Comparison of ENCODE assay signal across 19 cellular contexts in genomic region chr22:23084453-23085350, GRCh38. TPM values are rescaled to one million over a fixed set of nuclear protein-coding genes. Genes with fewer than 3 reads are reported as not detected.
DNase-seq lines count a peak whose midpoint lies in the region; ATAC-seq, FAIRE-seq and TF ChIP-seq lines count a peak whose summit lies in the region.
"Had no signal": no experiment of that assay in that cellular context is flagged by ENCODE, and none has a peak within 500 bp of the region (broad histone marks: within the 10 kb centered on the region; RNA-seq: fewer than 3 reads in every experiment).

No MANE protein-coding gene starts in this region.

- TF ChIP-seq EP300 in HepG2 (IDR thresholded peaks at IDR 0.05; ENCODE audit: low read depth in 2 of 2, low read length in 2 of 2) (no peak), HepG2 (CRISPR knock-in tag; IDR thresholded peaks at IDR 0.05; ENCODE audit: borderline replicate concordance) (no peak), K562 (IDR thresholded peaks at IDR 0.05; ENCODE audit: low read length) (no peak)

- H3K4me1 Mint-ChIP-seq in neural crest cell = peaks cover 5% of the 10 kb centered on the region

- in situ Hi-C loops in HepG2 (cut with HindIII; ENCODE audit: extremely low pct_ligation_motif_present, low pct_unique_long_range_greater_than_20kb) = no loop called here
- in situ Hi-C loops in K562 (cut with MboI) = no loop called here

- H4K20me1 ChIP-seq in HepG2 (ENCODE audit: insufficient read depth, low read length) = no peaks in the 10 kb centered on the region
- peaks cover 76% of the 10 kb centered on the region for H4K20me1 ChIP-seq in K562 (replicated peaks; ENCODE audit: control insufficient read depth, insufficient read depth, low read length)

- ATAC-seq in HepG2 (no peak), right lobe of liver (no peak), K562 (no peak)
- ATAC-seq: HCT116 had no signal

- no peaks in the 10 kb centered on the region for H3K27me3 Mint-ChIP-seq in neural crest cell (ENCODE audit: low read depth)
- H3K27me3 Mint-ChIP-seq: CD4-positive, alpha-beta T cell had no signal

- FAIRE-seq in HepG2 (lab: Jason Lieb, UNC) = no peak
- FAIRE-seq in K562 (lab: Jason Lieb, UNC) = no peak
- peak; percentile 81 for FAIRE-seq in urothelium cell line (lab: Jason Lieb, UNC)
- no peak for FAIRE-seq in RCC 7860 (lab: Jason Lieb, UNC)
- FAIRE-seq: G401.6, GM12892, GM19239, H54 had no signal

- no peak overlapping the region for H3K4me3 Mint-ChIP-seq in neural crest cell
- H3K4me3 Mint-ChIP-seq: CD4-positive, alpha-beta T cell had no signal

- H3K36me3 ChIP-seq in HepG2 (replicated peaks in 1 of 2; ENCODE audit: control insufficient read depth in 1 of 2, insufficient read depth in 2 of 2, low read length in 2 of 2) (no peaks in the 10 kb centered on the region; a peak in 1 of 5 replicates), right lobe of liver (no peaks in the 10 kb centered on the region), K562 (ENCODE audit: control insufficient read depth, insufficient read depth, low read length) (no peaks in the 10 kb centered on the region)

- H3K4me1 ChIP-seq in HepG2 (ENCODE audit: insufficient read depth, low read length) (peaks cover 62% of the 10 kb centered on the region), right lobe of liver (peaks cover 0 to 4% (median 0%) of the 10 kb centered on the region in 4 donors), K562 (replicated peaks in 1 of 2; ENCODE audit: control insufficient read depth in 2 of 2, insufficient read depth in 2 of 2, low read length in 2 of 2) (peaks cover 17 to 38% of the 10 kb centered on the region in 2 experiments; a peak in 4 of 5 replicates)

- CTCF ChIA-PET in HepG2 (lab: Yijun Ruan, JAX; ENCODE audit: low intra/inter-chr PET ratio, low total read pairs) = no interaction called here
- CTCF ChIA-PET in K562 (lab: Yijun Ruan, JAX; ENCODE audit: low intra/inter-chr PET ratio) = no interaction called here

- TF ChIP-seq POLR2A in HepG2 (IDR thresholded peaks at IDR 0.05; ENCODE audit: insufficient read depth in 1 of 2, low read depth in 2 of 2, low read length in 2 of 2) (no peak), right lobe of liver (IDR thresholded peaks at IDR 0.05) (no peak), K562 (conservative IDR thresholded peaks at IDR 0.05) (no peak)

- H3K4me3 ChIP-seq in HepG2 (replicated peaks in 1 of 3; ENCODE audit: insufficient read depth in 1 of 3, low read depth in 2 of 3, low read length in 3 of 3) = no peak overlapping the region
- no peak overlapping the region for H3K4me3 ChIP-seq in right lobe of liver
- no peak overlapping the region for H3K4me3 ChIP-seq in K562

- WGBS in HepG2 (ENCODE audit: low lambda C conversion rate) = 95% methylated on average over 10 of the region's 14 CpGs
- no CpG with 5 or more reads among the region's 14 CpGs for WGBS in right lobe of liver (ENCODE audit: insufficient coverage, low coverage, low lambda C conversion rate, missing lambda C conversion rate)
- 1% methylated on average over 14 of the region's 14 CpGs for WGBS in K562 (ENCODE audit: insufficient coverage, low coverage, missing lambda C conversion rate)

- H3K9me3 ChIP-seq in HepG2 (ENCODE audit: low read length) = no peaks in the 10 kb centered on the region
- H3K9me3 ChIP-seq in right lobe of liver = no peaks in the 10 kb centered on the region
- H3K9me3 ChIP-seq in K562 (replicated peaks; ENCODE audit: control insufficient read depth, insufficient read depth, low read depth, low read length) = no peaks in the 10 kb centered on the region

- H3K79me2 ChIP-seq in HepG2 (ENCODE audit: insufficient read depth, low read length) = peaks cover 21% of the 10 kb centered on the region
- H3K79me2 ChIP-seq in K562 (ENCODE audit: control insufficient read depth, insufficient read depth, low read length) = no peaks in the 10 kb centered on the region

- BruUV-seq in HepG2 (replicated peaks; lab: Mats Ljungman, UMichigan) = no TSS peak
- BruUV-seq in K562 (replicated peaks; lab: Mats Ljungman, UMichigan) = no TSS peak

- DNase-seq in HepG2 (ENCODE audit: low spot score) (no peak), right lobe of liver (no peak), K562 (ENCODE audit: extremely low read depth in 1 of 4, low spot score in 3 of 4) (peak in 3 of 4 experiments; percentile 51 to 57 (median 56)), neural crest cell (ENCODE audit: low read depth, low spot score) (no peak), urothelium cell line (ENCODE audit: low spot score) (no peak), RCC 7860 (ENCODE audit: low spot score) (no peak), NK-92 (lab: John Stamatoyannopoulos, UW; ENCODE audit: unreplicated experiment) (no peak), hippocampal formation (lab: John Stamatoyannopoulos, UW) (no peak)
- DNase-seq: AML-193; CD4-positive, alpha-beta T cell; DMS79 treated with DMSO at 0.1 percent for 48 hours; EL had no signal

- no peak overlapping the region for H3K27ac ChIP-seq in HepG2 (ENCODE audit: extremely low read length, insufficient read depth, low read length)
- H3K27ac ChIP-seq in right lobe of liver = no peak overlapping the region
- no peak overlapping the region for H3K27ac ChIP-seq in K562 (ENCODE audit: extremely low read depth, low read depth, low read length)
- H3K27ac ChIP-seq: 22Rv1, HL-60 had no signal

- no peaks in the 10 kb centered on the region for H3K36me3 Mint-ChIP-seq in neural crest cell (ENCODE audit: low read depth)

- H3K27me3 ChIP-seq in HepG2 (ENCODE audit: control insufficient read depth in 1 of 2, insufficient read depth in 2 of 2, low read length in 2 of 2) (no peaks in the 10 kb centered on the region), right lobe of liver (no peaks in the 10 kb centered on the region), K562 (ENCODE audit: control insufficient read depth in 2 of 2, insufficient read depth in 2 of 2, low read length in 2 of 2) (peaks cover 72 to 88% of the 10 kb centered on the region in 2 experiments)

- no peak for TF ChIP-seq CTCF in HepG2 (CRISPR knock-in tag; IDR thresholded peaks at IDR 0.05)
- TF ChIP-seq CTCF in right lobe of liver (IDR thresholded peaks at IDR 0.05) = no peak
- TF ChIP-seq CTCF in K562 (IDR thresholded peaks at IDR 0.05 in 2 of 3, conservative IDR thresholded peaks at IDR 0.05 in 1 of 3; ENCODE audit: insufficient read depth in 2 of 3, low read depth in 1 of 3, low read length in 3 of 3) = 0 out of 6 replicates have a peak, but pooled peaks of 1 of the 3 experiments have one; percentile 9
- TF ChIP-seq CTCF in neural crest cell (conservative IDR thresholded peaks at IDR 0.05) = no peak

- POLR2A ChIA-PET in HepG2 (lab: Yijun Ruan, JAX) = interaction anchor here (1.7 kb wide), 1 partner anchor 9 kb away, joined by 6 read pairs; no protein-coding TSS in a partner anchor
- POLR2A ChIA-PET in K562 (lab: Yijun Ruan, JAX) = interaction anchor here (0.6 to 9.9 kb wide), 16 partner anchors 12 to 1082 kb away, joined by 3 to 178 read pairs (median 4); partner anchors contain the start of gene GNAZ

- peaks cover 33% of the 10 kb centered on the region for H3K9me1 ChIP-seq in K562 (ENCODE audit: control insufficient read depth, insufficient read depth, low read length)

- H3K27ac Mint-ChIP-seq in neural crest cell (ENCODE audit: unreplicated experiment) = peak overlapping the region; percentile 19
- H3K27ac Mint-ChIP-seq: CD4-positive, alpha-beta T cell had no signal

- no peak overlapping the region for H3K4me2 ChIP-seq in HepG2 (ENCODE audit: low read depth, low read length)
- H3K4me2 ChIP-seq in K562 (ENCODE audit: insufficient read depth, low read length) = no peak overlapping the region

- intact Hi-C loops in HepG2 (cut with micrococcal nuclease; ENCODE audit: unreplicated experiment) = no loop called here
- intact Hi-C loops in right lobe of liver (cut with DNase I) = no loop called here
- intact Hi-C loops in K562 (cut with micrococcal nuclease) = no loop called here

- no peaks in the 10 kb centered on the region for H3K9me3 Mint-ChIP-seq in neural crest cell
- H3K9me3 Mint-ChIP-seq: CD4-positive, alpha-beta T cell had no signal

- H2AFZ ChIP-seq in HepG2 (ENCODE audit: low read length) = no peak overlapping the region
- no peak overlapping the region for H2AFZ ChIP-seq in K562 (ENCODE audit: low read depth, low read length)

- H3K9ac ChIP-seq in HepG2 (ENCODE audit: insufficient read depth, low read depth, low read length) (no peak overlapping the region), K562 (ENCODE audit: insufficient read depth in 1 of 2, low read depth in 2 of 2, low read length in 2 of 2) (peak overlapping the region in 1 of 2 experiments; percentile 10; a peak in 1 of 4 replicates)

- no peak for TF ChIP-seq RAD21 in HepG2 (CRISPR knock-in tag; IDR thresholded peaks at IDR 0.05)
- TF ChIP-seq RAD21 in K562 (CRISPR knock-in tag; conservative IDR thresholded peaks at IDR 0.05 in 1 of 2, IDR thresholded peaks at IDR 0.05 in 1 of 2) = no peak

RNA-seq across cellular contexts. Expression of gene GNAZ, which starts 14.4 kb away (rescaled TPM):
- total RNA-seq in HepG2 (2016; rRNA removed; fragmentation: Illumina TruSeq; extraction: Trizol) (22.3 and 22.8 TPM in 2 replicates), right lobe of liver (1 to 10 TPM in 2 of 6 experiments, under 1 TPM in 4; 0.15 to 1.5 (median 0.53) TPM), K562 (2014; rRNA removed) (0.14 and 0.24 TPM in 2 replicates), K562 (2014; rRNA removed; fragmentation: Illumina TruSeq; extraction: Trizol) (0.04 and 0.10 TPM in 2 replicates), K562 (2015; rRNA removed; fragmentation: Illumina TruSeq; extraction: Trizol) (0.04 and 0.11 TPM in 2 replicates), K562 (2021) (0.22 and 0.74 TPM in 2 replicates), neural crest cell (25.2 and 25.5 TPM in 2 replicates)
- 16.3 and 16.9 TPM in 2 replicates for total RNA-seq in HepG2 (2016; cell fraction: cytosol; rRNA removed; fragmentation: Illumina TruSeq; extraction: Trizol; ENCODE audit: low read depth)
- 19.4 and 21.2 TPM in 2 replicates for total RNA-seq in HepG2 (2016; cell fraction: insoluble cytoplasmic fraction; rRNA removed; fragmentation: Illumina TruSeq; extraction: Trizol)
- total RNA-seq in HepG2 (2016; cell fraction: membrane; rRNA removed; fragmentation: Illumina TruSeq; extraction: Trizol) = 39.6 and 41.4 TPM in 2 replicates
- total RNA-seq in HepG2 (2016; cell fraction: nucleus; rRNA removed; fragmentation: Illumina TruSeq; extraction: Trizol) = 11.5 and 12.9 TPM in 2 replicates
- polyA plus RNA-seq in HepG2 (2011; rRNA removed) (11.4 and 16.2 TPM in 2 replicates), K562 (2011; rRNA removed) (0.13 and 0.22 TPM in 2 replicates), K562 (2014; fragmentation: Illumina TruSeq; extraction: Trizol) (0.12 and 0.13 TPM in 2 replicates), K562 (2014; fragmentation: Nextera tagmentation; extraction: Ambion mirVana) (not detected), K562 (2014; rRNA removed) (0.18 TPM in 1 of 2 replicates, not detected in the other)
- 16.1 and 16.8 TPM in 2 replicates for polyA plus RNA-seq in HepG2 (2011; cell fraction: cytosol; rRNA removed)
- 10.1 and 15.9 TPM in 2 replicates for polyA plus RNA-seq in HepG2 (2011; cell fraction: nucleus; rRNA removed)
- 10.4 and 16.9 TPM in 2 replicates for polyA plus RNA-seq in HepG2 (2012)
- 10.5 and 11.3 TPM in 2 replicates for polyA plus RNA-seq in HepG2 (2016; cell fraction: cytosol; fragmentation: Illumina TruSeq; extraction: Trizol; ENCODE audit: low read depth)
- 20.3 and 22.4 TPM in 2 replicates for polyA plus RNA-seq in HepG2 (2016; cell fraction: insoluble cytoplasmic fraction; fragmentation: Illumina TruSeq; extraction: Trizol; ENCODE audit: low read depth)
- polyA plus RNA-seq in HepG2 (2016; cell fraction: membrane; fragmentation: Illumina TruSeq; extraction: Trizol; ENCODE audit: low read depth) = 27.3 and 30.4 TPM in 2 replicates
- polyA plus RNA-seq in HepG2 (2016; cell fraction: nucleus; fragmentation: Illumina TruSeq; extraction: Trizol; ENCODE audit: insufficient read depth, low read depth) = 19.7 and 20.5 TPM in 2 replicates
- 9.8 and 19.7 TPM in 2 replicates for polyA minus RNA-seq in HepG2 (2011; rRNA and poly(A)+ RNA removed; ENCODE audit: low replicate concordance)
- 10.9 and 12.2 TPM in 2 replicates for polyA minus RNA-seq in HepG2 (2011; cell fraction: cytosol; rRNA and poly(A)+ RNA removed)
- 5.7 and 8.5 TPM in 2 replicates for polyA minus RNA-seq in HepG2 (2011; cell fraction: nucleus; rRNA and poly(A)+ RNA removed)
- 0.79 and 1.2 TPM in 2 replicates for total RNA-seq in K562 (2011; cell fraction: chromatin; rRNA removed; ENCODE audit: low replicate concordance)
- total RNA-seq in K562 (2011; cell fraction: nucleolus; rRNA removed) = 0.50 and 0.79 TPM in 2 replicates
- total RNA-seq in K562 (2011; cell fraction: nucleoplasm; rRNA removed) = 0.29 and 0.46 TPM in 2 replicates
- 0.15 and 0.31 TPM in 2 replicates for polyA plus RNA-seq in K562 (2011; cell fraction: cytosol; rRNA removed)
- 0.35 and 0.60 TPM in 2 replicates for polyA plus RNA-seq in K562 (2011; cell fraction: nucleus; rRNA removed)
- 0.14 and 0.26 TPM in 2 replicates for polyA plus RNA-seq in K562 (2012)
- 0.21 and 0.32 TPM in 2 replicates for polyA minus RNA-seq in K562 (2011; rRNA and poly(A)+ RNA removed)
- polyA minus RNA-seq in K562 (2011; cell fraction: cytosol; rRNA and poly(A)+ RNA removed) = 0.57 TPM in 1 of 2 replicates, not detected in the other
- polyA minus RNA-seq in K562 (2011; cell fraction: nucleus; rRNA and poly(A)+ RNA removed) = 0.40 and 0.67 TPM in 2 replicates

RNA-seq across cellular contexts. Expression of gene RSPH14, which starts 57.1 kb away (rescaled TPM):
- 1.1 and 1.3 TPM in 2 replicates for total RNA-seq in HepG2 (2016; rRNA removed; fragmentation: Illumina TruSeq; extraction: Trizol)
- 0.35 and 0.71 TPM in 2 replicates for total RNA-seq in HepG2 (2016; cell fraction: cytosol; rRNA removed; fragmentation: Illumina TruSeq; extraction: Trizol; ENCODE audit: low read depth)
- total RNA-seq in HepG2 (2016; cell fraction: insoluble cytoplasmic fraction; rRNA removed; fragmentation: Illumina TruSeq; extraction: Trizol) = 0.67 and 1.0 TPM in 2 replicates
- 0.40 and 1.1 TPM in 2 replicates for total RNA-seq in HepG2 (2016; cell fraction: membrane; rRNA removed; fragmentation: Illumina TruSeq; extraction: Trizol)
- total RNA-seq in HepG2 (2016; cell fraction: nucleus; rRNA removed; fragmentation: Illumina TruSeq; extraction: Trizol) = 0.94 TPM in 1 of 2 replicates, not detected in the other
- polyA plus RNA-seq in HepG2 (2011; rRNA removed) = 0.86 and 1.2 TPM in 2 replicates
- 0.55 and 0.93 TPM in 2 replicates for polyA plus RNA-seq in HepG2 (2011; cell fraction: cytosol; rRNA removed)
- 0.48 and 0.50 TPM in 2 replicates for polyA plus RNA-seq in HepG2 (2011; cell fraction: nucleus; rRNA removed)
- polyA plus RNA-seq in HepG2 (2012) = 0.58 and 2.0 TPM in 2 replicates
- polyA plus RNA-seq in HepG2 (2016; cell fraction: cytosol; fragmentation: Illumina TruSeq; extraction: Trizol; ENCODE audit: low read depth) = 0.60 and 0.71 TPM in 2 replicates
- polyA plus RNA-seq in HepG2 (2016; cell fraction: insoluble cytoplasmic fraction; fragmentation: Illumina TruSeq; extraction: Trizol; ENCODE audit: low read depth) = 0.40 and 1.1 TPM in 2 replicates
- 0.47 and 2.4 TPM in 2 replicates for polyA plus RNA-seq in HepG2 (2016; cell fraction: membrane; fragmentation: Illumina TruSeq; extraction: Trizol; ENCODE audit: low read depth)
- 1.6 and 2.0 TPM in 2 replicates for polyA plus RNA-seq in HepG2 (2016; cell fraction: nucleus; fragmentation: Illumina TruSeq; extraction: Trizol; ENCODE audit: insufficient read depth, low read depth)
- 1.4 TPM in 1 of 2 replicates, not detected in the other for polyA minus RNA-seq in HepG2 (2011; rRNA and poly(A)+ RNA removed; ENCODE audit: low replicate concordance)
- polyA minus RNA-seq in HepG2 (2011; cell fraction: cytosol; rRNA and poly(A)+ RNA removed) = not detected in 2 replicates
- polyA minus RNA-seq in HepG2 (2011; cell fraction: nucleus; rRNA and poly(A)+ RNA removed) = 1.0 and 1.4 TPM in 2 replicates
- not detected for total RNA-seq in right lobe of liver
- not detected in 2 replicates for total RNA-seq in K562 (2011; cell fraction: chromatin; rRNA removed; ENCODE audit: low replicate concordance)
- total RNA-seq in K562 (2011; cell fraction: nucleolus; rRNA removed) = not detected in 2 replicates
- total RNA-seq in K562 (2011; cell fraction: nucleoplasm; rRNA removed) = not detected in 2 replicates
- total RNA-seq in K562 (2014; rRNA removed) = not detected in 2 replicates
- not detected in 2 replicates for total RNA-seq in K562 (2014; rRNA removed; fragmentation: Illumina TruSeq; extraction: Trizol)
- total RNA-seq in K562 (2015; rRNA removed; fragmentation: Illumina TruSeq; extraction: Trizol) = not detected in 2 replicates
- total RNA-seq in K562 (2021) = not detected in 2 replicates
- 0.24 TPM in 1 of 2 replicates, not detected in the other for polyA plus RNA-seq in K562 (2011; rRNA removed)
- polyA plus RNA-seq in K562 (2011; cell fraction: cytosol; rRNA removed) = not detected in 2 replicates
- polyA plus RNA-seq in K562 (2011; cell fraction: nucleus; rRNA removed) = 0.27 TPM in 1 of 2 replicates, not detected in the other
- not detected in 2 replicates for polyA plus RNA-seq in K562 (2012)
- not detected in 2 replicates for polyA plus RNA-seq in K562 (2014; fragmentation: Illumina TruSeq; extraction: Trizol)
- polyA plus RNA-seq in K562 (2014; fragmentation: Nextera tagmentation; extraction: Ambion mirVana) = under 1 TPM in 1 of 2 experiments, not detected in 1; 0.35 TPM
- polyA plus RNA-seq in K562 (2014; rRNA removed) = not detected in 2 replicates
- not detected in 2 replicates for polyA minus RNA-seq in K562 (2011; rRNA and poly(A)+ RNA removed)
- polyA minus RNA-seq in K562 (2011; cell fraction: cytosol; rRNA and poly(A)+ RNA removed) = not detected in 2 replicates
- polyA minus RNA-seq in K562 (2011; cell fraction: nucleus; rRNA and poly(A)+ RNA removed) = not detected in 2 replicates
- total RNA-seq in neural crest cell = 0.86 and 2.9 TPM in 2 replicates

Comparison
In these comparisons a context has a peak if more than half of its experiments do, and no peak if none do; other contexts are left out.
1. RNA of gene GNAZ, which starts 14.4 kb away (total RNA-seq): 25.2 to 25.5 TPM in neural crest cell and 11.5 to 41.4 TPM in HepG2; 0.15 to 1.5 TPM in right lobe of liver and 0.04 to 1.2 TPM in K562; every median in the first group is over 4 times any median in the second.
2. DNase-seq: peak in K562 (3 of 4); none in HepG2 (single experiment), right lobe of liver (0 of 3), neural crest cell (single experiment), urothelium cell line (single experiment), RCC 7860 (single experiment), NK-92 (single experiment) and hippocampal formation (0 of 2).
3. Of the 241 proteins assayed by ChIP-seq in both HepG2 and K562: peak only in HepG2: CEBPB; only in K562: E2F1, ETS1, KLF13, STAT6 and ZBTB7A; in both: none; in neither: 232; mixed calls (peak in some experiments, not most) for 3.